1 cellular context compared by ENCODE assay signal in the genomic region with DNA sequence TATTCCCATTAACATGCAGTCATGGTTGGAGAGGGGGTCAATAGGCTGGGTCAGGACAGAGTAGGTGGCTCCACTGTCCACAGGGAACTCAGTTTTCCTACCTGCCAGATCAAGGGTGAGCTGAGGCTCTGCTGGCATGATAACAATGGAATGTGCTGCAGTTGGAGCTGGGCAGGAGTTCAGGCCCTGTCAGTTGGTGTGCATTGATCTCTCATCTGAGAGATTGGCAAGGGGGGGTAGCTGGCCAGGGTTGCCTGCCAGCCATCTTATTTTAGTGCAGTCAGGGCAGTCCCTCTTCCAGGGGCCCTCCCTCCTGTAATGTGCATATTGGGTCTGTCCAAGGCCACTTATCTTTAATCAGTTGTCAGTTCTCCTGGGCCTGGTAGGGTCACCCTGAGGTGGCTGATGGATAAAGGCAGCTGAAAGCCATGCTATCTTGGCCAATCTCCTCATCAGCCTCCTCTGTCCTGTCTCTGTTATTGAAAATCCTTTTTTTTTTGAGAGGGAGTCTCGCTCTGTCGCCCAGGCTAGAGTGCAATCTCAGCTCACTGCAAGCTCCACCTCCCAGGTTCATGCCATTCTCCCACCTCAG.
TF ChIP-seq lines count a peak whose summit lies in the region.

No MANE protein-coding gene starts in this region.

TF ChIP-seq in IMR-90, 13 proteins besides CTCF, POLR2A, EP300 and RAD21 (continued from another document):
- no peak for TF ChIP-seq USF2 (IDR thresholded peaks at IDR 0.05; ENCODE audit: low read depth, low read length)
- no peak for TF ChIP-seq CHD1 (IDR thresholded peaks at IDR 0.05; ENCODE audit: low read depth, low read length)
- TF ChIP-seq MAFK (IDR thresholded peaks at IDR 0.05; ENCODE audit: low read depth, low read length), result no peak
- TF ChIP-seq RCOR1 (IDR thresholded peaks at IDR 0.05; ENCODE audit: insufficient replicate concordance, low read length), result no peak
- no peak for TF ChIP-seq SMC3 (IDR thresholded peaks at IDR 0.05; ENCODE audit: low read depth, low read length)
- TF ChIP-seq NFE2L2 (IDR thresholded peaks at IDR 0.05; ENCODE audit: low read depth, low read length), result no peak
- TF ChIP-seq MXI1 (IDR thresholded peaks at IDR 0.05; ENCODE audit: borderline replicate concordance, low read depth, low read length), result no peak
- TF ChIP-seq BHLHE40 (IDR thresholded peaks at IDR 0.05; ENCODE audit: low read depth, low read length), result no peak
- TF ChIP-seq CEBPB (IDR thresholded peaks at IDR 0.05; ENCODE audit: low read depth, low read length), result no peak
- TF ChIP-seq FOS (IDR thresholded peaks at IDR 0.05; ENCODE audit: low read depth, low read length), result no peak
- TF ChIP-seq MAZ (IDR thresholded peaks at IDR 0.05; ENCODE audit: borderline replicate concordance, low read depth, low read length), result no peak
- TF ChIP-seq RFX5 (IDR thresholded peaks at IDR 0.05; ENCODE audit: low read depth, low read length), result no peak
